ENCODE assay signal across 1 cellular context in genomic region chr6:142946181-142946923, GRCh38.
A peak's percentile ranks its signal among the peaks of the same experiment; 100 is the strongest.
TF ChIP-seq lines count a peak whose summit lies in the region.

No MANE protein-coding gene starts in this region.

TF ChIP-seq in WTC11, 78 proteins besides CTCF, POLR2A, EP300 and RAD21 (continued from another document and continues in another):
- TF ChIP-seq ZNF512 (CRISPR knock-in tag; IDR thresholded peaks at IDR 0.05; ENCODE audit: borderline replicate concordance): no peak
- TF ChIP-seq, protein P1, sequence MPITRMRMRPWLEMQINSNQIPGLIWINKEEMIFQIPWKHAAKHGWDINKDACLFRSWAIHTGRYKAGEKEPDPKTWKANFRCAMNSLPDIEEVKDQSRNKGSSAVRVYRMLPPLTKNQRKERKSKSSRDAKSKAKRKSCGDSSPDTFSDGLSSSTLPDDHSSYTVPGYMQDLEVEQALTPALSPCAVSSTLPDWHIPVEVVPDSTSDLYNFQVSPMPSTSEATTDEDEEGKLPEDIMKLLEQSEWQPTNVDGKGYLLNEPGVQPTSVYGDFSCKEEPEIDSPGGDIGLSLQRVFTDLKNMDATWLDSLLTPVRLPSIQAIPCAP (CRISPR knock-in tag; IDR thresholded peaks at IDR 0.05): no peak
- no peak for TF ChIP-seq HMGA2 (CRISPR knock-in tag; IDR thresholded peaks at IDR 0.05)
- no peak; the same call in 1 of the 2 replicates for TF ChIP-seq MAX (CRISPR knock-in tag; IDR thresholded peaks at IDR 0.05)
- no peak for TF ChIP-seq NR1H2 (CRISPR knock-in tag; IDR thresholded peaks at IDR 0.05)
- TF ChIP-seq, protein P2, sequence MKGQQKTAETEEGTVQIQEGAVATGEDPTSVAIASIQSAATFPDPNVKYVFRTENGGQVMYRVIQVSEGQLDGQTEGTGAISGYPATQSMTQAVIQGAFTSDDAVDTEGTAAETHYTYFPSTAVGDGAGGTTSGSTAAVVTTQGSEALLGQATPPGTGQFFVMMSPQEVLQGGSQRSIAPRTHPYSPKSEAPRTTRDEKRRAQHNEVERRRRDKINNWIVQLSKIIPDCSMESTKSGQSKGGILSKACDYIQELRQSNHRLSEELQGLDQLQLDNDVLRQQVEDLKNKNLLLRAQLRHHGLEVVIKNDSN (CRISPR knock-in tag; IDR thresholded peaks at IDR 0.05): no peak
- TF ChIP-seq NFE2L1 (CRISPR knock-in tag; IDR thresholded peaks at IDR 0.05): no peak
- TF ChIP-seq ZNF317 (CRISPR knock-in tag; IDR thresholded peaks at IDR 0.05; ENCODE audit: borderline replicate concordance, low read depth): no peak
- TF ChIP-seq ZNF416 (CRISPR knock-in tag; IDR thresholded peaks at IDR 0.05): no peak
- TF ChIP-seq CBFB (CRISPR knock-in tag; IDR thresholded peaks at IDR 0.05; ENCODE audit: low read depth): no peak
- no peak for TF ChIP-seq MXD4 (CRISPR knock-in tag; IDR thresholded peaks at IDR 0.05; ENCODE audit: borderline replicate concordance)
- TF ChIP-seq FOXJ3 (CRISPR knock-in tag; IDR thresholded peaks at IDR 0.05; ENCODE audit: borderline replicate concordance): no peak
- TF ChIP-seq KAT7 (CRISPR knock-in tag; IDR thresholded peaks at IDR 0.05; ENCODE audit: borderline replicate concordance): no peak
- TF ChIP-seq, protein P3, sequence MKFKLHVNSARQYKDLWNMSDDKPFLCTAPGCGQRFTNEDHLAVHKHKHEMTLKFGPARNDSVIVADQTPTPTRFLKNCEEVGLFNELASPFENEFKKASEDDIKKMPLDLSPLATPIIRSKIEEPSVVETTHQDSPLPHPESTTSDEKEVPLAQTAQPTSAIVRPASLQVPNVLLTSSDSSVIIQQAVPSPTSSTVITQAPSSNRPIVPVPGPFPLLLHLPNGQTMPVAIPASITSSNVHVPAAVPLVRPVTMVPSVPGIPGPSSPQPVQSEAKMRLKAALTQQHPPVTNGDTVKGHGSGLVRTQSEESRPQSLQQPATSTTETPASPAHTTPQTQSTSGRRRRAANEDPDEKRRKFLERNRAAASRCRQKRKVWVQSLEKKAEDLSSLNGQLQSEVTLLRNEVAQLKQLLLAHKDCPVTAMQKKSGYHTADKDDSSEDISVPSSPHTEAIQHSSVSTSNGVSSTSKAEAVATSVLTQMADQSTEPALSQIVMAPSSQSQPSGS (CRISPR knock-in tag; IDR thresholded peaks at IDR 0.05; ENCODE audit: borderline replicate concordance, low read depth): no peak
- no peak for TF ChIP-seq GTF2I (CRISPR knock-in tag; conservative IDR thresholded peaks at IDR 0.05)
- no peak for TF ChIP-seq ESRRA (CRISPR knock-in tag; IDR thresholded peaks at IDR 0.05; ENCODE audit: borderline replicate concordance)
- TF ChIP-seq TCF7 (CRISPR knock-in tag; IDR thresholded peaks at IDR 0.05; ENCODE audit: low read depth): no peak
- no peak for TF ChIP-seq ATF3 (CRISPR knock-in tag; conservative IDR thresholded peaks at IDR 0.05)
- TF ChIP-seq GABPB1 (CRISPR knock-in tag; IDR thresholded peaks at IDR 0.05): no peak
- TF ChIP-seq, protein P4, sequence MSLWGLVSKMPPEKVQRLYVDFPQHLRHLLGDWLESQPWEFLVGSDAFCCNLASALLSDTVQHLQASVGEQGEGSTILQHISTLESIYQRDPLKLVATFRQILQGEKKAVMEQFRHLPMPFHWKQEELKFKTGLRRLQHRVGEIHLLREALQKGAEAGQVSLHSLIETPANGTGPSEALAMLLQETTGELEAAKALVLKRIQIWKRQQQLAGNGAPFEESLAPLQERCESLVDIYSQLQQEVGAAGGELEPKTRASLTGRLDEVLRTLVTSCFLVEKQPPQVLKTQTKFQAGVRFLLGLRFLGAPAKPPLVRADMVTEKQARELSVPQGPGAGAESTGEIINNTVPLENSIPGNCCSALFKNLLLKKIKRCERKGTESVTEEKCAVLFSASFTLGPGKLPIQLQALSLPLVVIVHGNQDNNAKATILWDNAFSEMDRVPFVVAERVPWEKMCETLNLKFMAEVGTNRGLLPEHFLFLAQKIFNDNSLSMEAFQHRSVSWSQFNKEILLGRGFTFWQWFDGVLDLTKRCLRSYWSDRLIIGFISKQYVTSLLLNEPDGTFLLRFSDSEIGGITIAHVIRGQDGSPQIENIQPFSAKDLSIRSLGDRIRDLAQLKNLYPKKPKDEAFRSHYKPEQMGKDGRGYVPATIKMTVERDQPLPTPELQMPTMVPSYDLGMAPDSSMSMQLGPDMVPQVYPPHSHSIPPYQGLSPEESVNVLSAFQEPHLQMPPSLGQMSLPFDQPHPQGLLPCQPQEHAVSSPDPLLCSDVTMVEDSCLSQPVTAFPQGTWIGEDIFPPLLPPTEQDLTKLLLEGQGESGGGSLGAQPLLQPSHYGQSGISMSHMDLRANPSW (CRISPR knock-in tag; conservative IDR thresholded peaks at IDR 0.05; ENCODE audit: low read depth): no peak
- TF ChIP-seq FOXP1 (CRISPR knock-in tag; IDR thresholded peaks at IDR 0.05; ENCODE audit: borderline replicate concordance): no peak
- TF ChIP-seq PRRX2 (CRISPR knock-in tag; IDR thresholded peaks at IDR 0.05): no peak
- TF ChIP-seq RELA (CRISPR knock-in tag; IDR thresholded peaks at IDR 0.05; ENCODE audit: borderline replicate concordance): no peak
- no peak for TF ChIP-seq CREB1 (CRISPR knock-in tag; IDR thresholded peaks at IDR 0.05)
- no peak for TF ChIP-seq JUN (CRISPR knock-in tag; IDR thresholded peaks at IDR 0.05)
- TF ChIP-seq, protein P5, sequence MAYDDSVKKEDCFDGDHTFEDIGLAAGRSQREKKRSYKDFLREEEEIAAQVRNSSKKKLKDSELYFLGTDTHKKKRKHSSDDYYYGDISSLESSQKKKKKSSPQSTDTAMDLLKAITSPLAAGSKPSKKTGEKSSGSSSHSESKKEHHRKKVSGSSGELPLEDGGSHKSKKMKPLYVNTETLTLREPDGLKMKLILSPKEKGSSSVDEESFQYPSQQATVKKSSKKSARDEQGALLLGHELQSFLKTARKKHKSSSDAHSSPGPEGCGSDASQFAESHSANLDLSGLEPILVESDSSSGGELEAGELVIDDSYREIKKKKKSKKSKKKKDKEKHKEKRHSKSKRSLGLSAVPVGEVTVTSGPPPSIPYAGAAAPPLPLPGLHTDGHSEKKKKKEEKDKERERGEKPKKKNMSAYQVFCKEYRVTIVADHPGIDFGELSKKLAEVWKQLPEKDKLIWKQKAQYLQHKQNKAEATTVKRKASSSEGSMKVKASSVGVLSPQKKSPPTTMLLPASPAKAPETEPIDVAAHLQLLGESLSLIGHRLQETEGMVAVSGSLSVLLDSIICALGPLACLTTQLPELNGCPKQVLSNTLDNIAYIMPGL (CRISPR knock-in tag; IDR thresholded peaks at IDR 0.05): 0 out of 2 replicates have a peak, but pooled peaks have one; percentile 36
- no peak for TF ChIP-seq NFATC4 (CRISPR knock-in tag; IDR thresholded peaks at IDR 0.05)
- TF ChIP-seq ETV6 (CRISPR knock-in tag; IDR thresholded peaks at IDR 0.05): peak; percentile 69; the same call in 1 of the 2 replicates
- TF ChIP-seq SMAD3 (CRISPR knock-in tag; IDR thresholded peaks at IDR 0.05; ENCODE audit: borderline replicate concordance): no peak
- TF ChIP-seq, protein P6, sequence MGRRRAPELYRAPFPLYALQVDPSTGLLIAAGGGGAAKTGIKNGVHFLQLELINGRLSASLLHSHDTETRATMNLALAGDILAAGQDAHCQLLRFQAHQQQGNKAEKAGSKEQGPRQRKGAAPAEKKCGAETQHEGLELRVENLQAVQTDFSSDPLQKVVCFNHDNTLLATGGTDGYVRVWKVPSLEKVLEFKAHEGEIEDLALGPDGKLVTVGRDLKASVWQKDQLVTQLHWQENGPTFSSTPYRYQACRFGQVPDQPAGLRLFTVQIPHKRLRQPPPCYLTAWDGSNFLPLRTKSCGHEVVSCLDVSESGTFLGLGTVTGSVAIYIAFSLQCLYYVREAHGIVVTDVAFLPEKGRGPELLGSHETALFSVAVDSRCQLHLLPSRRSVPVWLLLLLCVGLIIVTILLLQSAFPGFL (CRISPR knock-in tag; IDR thresholded peaks at IDR 0.05; ENCODE audit: borderline replicate concordance): no peak
- peak; percentile 62 for TF ChIP-seq SP1 (CRISPR knock-in tag; conservative IDR thresholded peaks at IDR 0.05)
- TF ChIP-seq CREM (CRISPR knock-in tag; IDR thresholded peaks at IDR 0.05): peak; percentile 70
- no peak for TF ChIP-seq ZNF281 (CRISPR knock-in tag; IDR thresholded peaks at IDR 0.05)
- peak; percentile 60 for TF ChIP-seq FOXK1 (CRISPR knock-in tag; IDR thresholded peaks at IDR 0.05)
- TF ChIP-seq AR (CRISPR knock-in tag; IDR thresholded peaks at IDR 0.05): no peak
- no peak; the same call in 1 of the 2 replicates for TF ChIP-seq ZNF263 (CRISPR knock-in tag; IDR thresholded peaks at IDR 0.05; ENCODE audit: low read depth)
- TF ChIP-seq, protein P7, sequence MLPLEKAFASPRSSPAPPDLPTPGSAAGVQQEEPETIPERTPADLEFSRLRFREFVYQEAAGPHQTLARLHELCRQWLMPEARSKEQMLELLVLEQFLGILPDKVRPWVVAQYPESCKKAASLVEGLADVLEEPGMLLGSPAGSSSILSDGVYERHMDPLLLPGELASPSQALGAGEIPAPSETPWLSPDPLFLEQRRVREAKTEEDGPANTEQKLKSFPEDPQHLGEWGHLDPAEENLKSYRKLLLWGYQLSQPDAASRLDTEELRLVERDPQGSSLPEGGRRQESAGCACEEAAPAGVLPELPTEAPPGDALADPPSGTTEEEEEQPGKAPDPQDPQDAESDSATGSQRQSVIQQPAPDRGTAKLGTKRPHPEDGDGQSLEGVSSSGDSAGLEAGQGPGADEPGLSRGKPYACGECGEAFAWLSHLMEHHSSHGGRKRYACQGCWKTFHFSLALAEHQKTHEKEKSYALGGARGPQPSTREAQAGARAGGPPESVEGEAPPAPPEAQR (CRISPR knock-in tag; IDR thresholded peaks at IDR 0.05): no peak
- no peak for TF ChIP-seq USF2 (CRISPR knock-in tag; IDR thresholded peaks at IDR 0.05)
- no peak for TF ChIP-seq NR3C1 (CRISPR knock-in tag; conservative IDR thresholded peaks at IDR 0.05; ENCODE audit: low read depth)
- TF ChIP-seq, protein P8, sequence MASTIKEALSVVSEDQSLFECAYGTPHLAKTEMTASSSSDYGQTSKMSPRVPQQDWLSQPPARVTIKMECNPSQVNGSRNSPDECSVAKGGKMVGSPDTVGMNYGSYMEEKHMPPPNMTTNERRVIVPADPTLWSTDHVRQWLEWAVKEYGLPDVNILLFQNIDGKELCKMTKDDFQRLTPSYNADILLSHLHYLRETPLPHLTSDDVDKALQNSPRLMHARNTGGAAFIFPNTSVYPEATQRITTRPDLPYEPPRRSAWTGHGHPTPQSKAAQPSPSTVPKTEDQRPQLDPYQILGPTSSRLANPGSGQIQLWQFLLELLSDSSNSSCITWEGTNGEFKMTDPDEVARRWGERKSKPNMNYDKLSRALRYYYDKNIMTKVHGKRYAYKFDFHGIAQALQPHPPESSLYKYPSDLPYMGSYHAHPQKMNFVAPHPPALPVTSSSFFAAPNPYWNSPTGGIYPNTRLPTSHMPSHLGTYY (CRISPR knock-in tag; IDR thresholded peaks at IDR 0.05): no peak
